21 cellular contexts compared by ENCODE assay signal in genomic region chr22:39134366-39135091, GRCh38. TPM values are rescaled to one million over a fixed set of nuclear protein-coding genes. Genes with fewer than 3 reads are reported as not detected.
"Had no signal": no experiment of that assay in that cellular context is flagged by ENCODE, and none has a peak within 500 bp of the region (broad histone marks: within the 10 kb centered on the region; RNA-seq: fewer than 3 reads in every experiment).

No MANE protein-coding gene starts in this region.

- H3K36me3 Mint-ChIP-seq: activated naive CD4-positive, alpha-beta T cell treated with anti-CD3 and anti-CD28 coated beads, Interleukin-2, amount 50 U/mL, for 72 hours; natural killer cell treated with Interleukin-12 subunit alpha and Interleukin-12 subunit beta and Interleukin-15 and Interleukin-18, amount 100 ng/mL, for 72 hours had no signal

- H3K36me3 ChIP-seq: right lobe of liver, WERI-Rb-1 had no signal

- H3K27ac ChIP-seq: epithelial cell of prostate, psoas muscle, right lobe of liver, thyroid gland, vagina, WERI-Rb-1 had no signal

- H3K4me3 ChIP-seq: psoas muscle, right lobe of liver, thyroid gland, vagina had no signal

- H3K27me3 ChIP-seq: right lobe of liver, thyroid gland, vagina had no signal

- H3K27me3 Mint-ChIP-seq: activated CD4-positive, alpha-beta memory T cell treated with anti-CD3 and anti-CD28 coated beads, Interleukin-2, amount 10 ng/mL, durations not matched to agents 7 days and 5 days; activated CD4-positive, alpha-beta T cell treated with anti-CD3 and anti-CD28 coated beads for 36 hours; effector memory CD8-positive, alpha-beta T cell; memory B cell; natural killer cell treated with Interleukin-12 subunit alpha and Interleukin-12 subunit beta and Interleukin-15 and Interleukin-18, amount 100 ng/mL, for 72 hours had no signal

- DNase-seq: activated CD4-positive, alpha-beta memory T cell treated with anti-CD3 and anti-CD28 coated beads, Interleukin-2, amount 10 ng/mL, durations not matched to agents 7 days and 5 days; activated gamma-delta T cell; amniotic stem cell; cortex of kidney; nucleus accumbens; right lobe of liver; stimulated activated CD4-positive, alpha-beta T cell treated with anti-CD3 and anti-CD28 coated beads, Interleukin-12 subunit alpha, Interleukin-12 subunit beta, amount 100 ng/mL, for 4 hours had no signal

- H3K27ac Mint-ChIP-seq: activated CD4-positive, alpha-beta memory T cell treated with anti-CD3 and anti-CD28 coated beads, Interleukin-2, amount 10 ng/mL, durations not matched to agents 7 days and 5 days; activated CD4-positive, alpha-beta T cell treated with anti-CD3 and anti-CD28 coated beads for 36 hours; activated naive CD4-positive, alpha-beta T cell treated with anti-CD3 and anti-CD28 coated beads, Interleukin-2, amount 50 U/mL, for 72 hours; memory B cell; stimulated activated effector memory CD8-positive, alpha-beta T cell treated with anti-CD3 and anti-CD28 coated beads, Interleukin-12 subunit alpha, Interleukin-12 subunit beta, amount 100 ng/mL, for 72 hours had no signal

- H3K4me3 Mint-ChIP-seq: activated CD4-positive, alpha-beta memory T cell treated with anti-CD3 and anti-CD28 coated beads, Interleukin-2, amount 10 ng/mL, durations not matched to agents 7 days and 5 days; activated CD4-positive, alpha-beta T cell treated with anti-CD3 and anti-CD28 coated beads for 36 hours; activated T-cell treated with anti-CD3 and anti-CD28 coated beads, Interleukin-2, amount 50 U/mL, for 4 hours; effector memory CD8-positive, alpha-beta T cell; memory B cell; natural killer cell treated with Interleukin-12 subunit alpha and Interleukin-12 subunit beta and Interleukin-15 and Interleukin-18, amount 100 ng/mL, for 72 hours; stimulated activated effector memory CD8-positive, alpha-beta T cell treated with anti-CD3 and anti-CD28 coated beads, Interleukin-12 subunit alpha, Interleukin-12 subunit beta, amount 100 ng/mL, for 72 hours had no signal

- H3K9me3 Mint-ChIP-seq: activated CD4-positive, alpha-beta memory T cell treated with anti-CD3 and anti-CD28 coated beads, Interleukin-2, amount 10 ng/mL, durations not matched to agents 7 days and 5 days; activated naive CD4-positive, alpha-beta T cell treated with anti-CD3 and anti-CD28 coated beads, Interleukin-2, amount 50 U/mL, for 72 hours; activated T-cell treated with anti-CD3 and anti-CD28 coated beads, Interleukin-2, amount 50 U/mL, for 4 hours; effector memory CD8-positive, alpha-beta T cell; memory B cell; natural killer cell treated with Interleukin-12 subunit alpha and Interleukin-12 subunit beta and Interleukin-15 and Interleukin-18, amount 100 ng/mL, for 72 hours; stimulated activated effector memory CD8-positive, alpha-beta T cell treated with anti-CD3 and anti-CD28 coated beads, Interleukin-12 subunit alpha, Interleukin-12 subunit beta, amount 100 ng/mL, for 72 hours had no signal

- H3K4me1 Mint-ChIP-seq: activated CD4-positive, alpha-beta memory T cell treated with anti-CD3 and anti-CD28 coated beads, Interleukin-2, amount 10 ng/mL, durations not matched to agents 7 days and 5 days had no signal

RNA-seq across cellular contexts. Expression of gene APOBEC3H, which starts 37.5 kb away (rescaled TPM):
- total RNA-seq: cardiac septum, left lobe of liver, psoas muscle, vagina had no signal
